Comparison of ENCODE assay signal across 11 cellular contexts in the genomic region with DNA sequence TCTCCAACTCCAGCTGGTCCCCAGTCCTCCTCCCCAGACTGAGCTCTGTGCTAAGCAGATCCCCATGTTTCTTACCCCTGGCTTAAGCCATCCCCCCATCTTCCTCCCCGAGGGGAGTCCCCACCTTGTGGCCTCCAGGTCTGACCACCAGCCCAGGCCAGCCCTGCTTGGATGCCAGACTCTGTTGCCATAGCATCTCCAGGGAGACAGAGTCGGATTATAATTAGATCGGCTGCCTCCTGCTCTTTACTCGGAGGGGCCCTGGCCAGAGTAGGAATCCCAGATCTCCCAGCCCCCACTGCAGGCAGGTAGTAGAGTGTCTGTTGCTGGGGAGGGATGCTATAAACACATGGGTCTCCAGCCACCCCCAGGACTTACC. TPM values are rescaled to one million over a fixed set of nuclear protein-coding genes. Genes with fewer than 3 reads are reported as not detected.
DNase-seq lines count a peak whose midpoint lies in the region; ATAC-seq and TF ChIP-seq lines count a peak whose summit lies in the region.
"Had no signal": no experiment of that assay in that cellular context is flagged by ENCODE, and none has a peak within 500 bp of the region (broad histone marks: within the 10 kb centered on the region; RNA-seq: fewer than 3 reads in every experiment).

No MANE protein-coding gene starts in this region.

- no peak for TF ChIP-seq EP300 in stomach (IDR thresholded peaks at IDR 0.05)

- intact Hi-C loops in stomach (cut with DNase I; ENCODE audit: low total_unique reads), result no loop called here

- H3K27ac Mint-ChIP-seq in central memory CD8-positive, alpha-beta T cell (ENCODE audit: low read depth), result peak overlapping the region; percentile 57
- H3K27ac Mint-ChIP-seq: activated naive CD8-positive, alpha-beta T cell treated with anti-CD3 and anti-CD28 coated beads, Interleukin-2, amount 10 ng/mL, durations not matched to agents 7 days and 5 days had no signal

- H3K4me1 ChIP-seq in stomach, result peaks cover 23 to 52% (median 43%) of the 10 kb centered on the region in 4 donors

- H3K27me3 ChIP-seq in layer of hippocampus (ENCODE audit: control insufficient read depth, insufficient read depth, low read length) (no peaks in the 10 kb centered on the region), stomach (no peaks in the 10 kb centered on the region)
- H3K27me3 ChIP-seq: pancreas had no signal

- H3K27ac ChIP-seq in layer of hippocampus (ENCODE audit: low read depth, low read length), result peak overlapping the region; percentile 25
- H3K27ac ChIP-seq in stomach, result peak overlapping the region in 4 of 5 donors; percentile 82 to 90 (median 84)

- peak in 2 of 3 experiments; percentile 72 to 89 for DNase-seq in NCI-H1417 (lab: John Stamatoyannopoulos, UW)
- no peak for DNase-seq in central memory CD8-positive, alpha-beta T cell (ENCODE audit: low spot score in 2 of 2)
- DNase-seq in stomach, result no peak
- DNase-seq in cerebellar cortex (ENCODE audit: low spot score), result no peak
- no peak for DNase-seq in stimulated activated CD4-positive, alpha-beta T cell treated with anti-CD3 and anti-CD28 coated beads, Interleukin-12 subunit alpha, Interleukin-12 subunit beta, amount 100 ng/mL, for 4 hours
- DNase-seq in NCI-H345 treated with DMSO at 0.1 percent for 48 hours (lab: John Stamatoyannopoulos, UW; ENCODE audit: unreplicated experiment), result no peak
- DNase-seq: activated naive CD8-positive, alpha-beta T cell treated with anti-CD3 and anti-CD28 coated beads, Interleukin-2, amount 10 ng/mL, durations not matched to agents 7 days and 5 days; DMS53 had no signal

- H3K4me3 Mint-ChIP-seq in central memory CD8-positive, alpha-beta T cell, result no peak overlapping the region
- H3K4me3 Mint-ChIP-seq: activated naive CD8-positive, alpha-beta T cell treated with anti-CD3 and anti-CD28 coated beads, Interleukin-2, amount 10 ng/mL, durations not matched to agents 7 days and 5 days had no signal

- H3K9me3 ChIP-seq in stomach, result no peaks in the 10 kb centered on the region
- H3K9me3 ChIP-seq: pancreas had no signal

- peaks cover 10% of the 10 kb centered on the region for H3K27me3 Mint-ChIP-seq in central memory CD8-positive, alpha-beta T cell

- ATAC-seq in central memory CD8-positive, alpha-beta T cell (replicated peaks; ENCODE audit: extremely low read depth, poor library complexity, severe bottlenecking), result no peak
- no peak for ATAC-seq in GM21786 (IDR thresholded peaks at IDR 0.05; ENCODE audit: unreplicated experiment)
- ATAC-seq: pancreas had no signal

- H3K36me3 Mint-ChIP-seq in central memory CD8-positive, alpha-beta T cell (ENCODE audit: insufficient read depth), result peaks cover 4% of the 10 kb centered on the region
- H3K36me3 Mint-ChIP-seq: activated naive CD8-positive, alpha-beta T cell treated with anti-CD3 and anti-CD28 coated beads, Interleukin-2, amount 10 ng/mL, durations not matched to agents 7 days and 5 days had no signal

- H3K4me1 Mint-ChIP-seq in central memory CD8-positive, alpha-beta T cell, result peaks cover 7% of the 10 kb centered on the region

- WGBS in stomach, 5 donors, result 35 to 42% (median 37%) methylated on average over 4 of the region's 4 CpGs

- no peaks in the 10 kb centered on the region for H3K9me3 Mint-ChIP-seq in central memory CD8-positive, alpha-beta T cell
- H3K9me3 Mint-ChIP-seq: activated naive CD8-positive, alpha-beta T cell treated with anti-CD3 and anti-CD28 coated beads, Interleukin-2, amount 10 ng/mL, durations not matched to agents 7 days and 5 days had no signal

- no peak for TF ChIP-seq CTCF in stomach (IDR thresholded peaks at IDR 0.05)

- peak overlapping the region in 2 of 4 donors; percentile 72 to 85 for H3K4me3 ChIP-seq in stomach

- no peak for TF ChIP-seq POLR2A in stomach (IDR thresholded peaks at IDR 0.05)

- H3K36me3 ChIP-seq in stomach, result peaks cover 4 to 41% (median 32%) of the 10 kb centered on the region in 4 donors
- H3K36me3 ChIP-seq: pancreas had no signal

RNA-seq across cellular contexts. Expression of a gene that starts 2.4 kb away (rescaled TPM):
- 10 to 100 TPM; 11.6 to 41.1 (median 20.6) TPM for total RNA-seq in stomach
- polyA plus RNA-seq in stomach, result 10 to 100 TPM; 15.2 to 37.7 (median 17.6) TPM

RNA-seq across cellular contexts. Expression of a gene that starts 7.7 kb away (rescaled TPM):
- 10 to 100 TPM in 3 of 5 donors, 1 to 10 TPM in 2; 2.3 to 22.6 (median 12.9) TPM for total RNA-seq in stomach
- 10 to 100 TPM; 11.4 to 15.6 (median 12.6) TPM for polyA plus RNA-seq in stomach

RNA-seq across cellular contexts. Expression of a gene that starts 40.9 kb away (rescaled TPM):
- total RNA-seq in stomach, result 100 to 1,000 TPM; 195 to 578 (median 552) TPM
- 100 to 1,000 TPM; 198 to 333 (median 200) TPM for polyA plus RNA-seq in stomach

RNA-seq across cellular contexts. Expression of a gene that starts 53.2 kb away (rescaled TPM):
- 10 to 100 TPM; 21.6 to 77.2 (median 57.1) TPM for total RNA-seq in stomach
- 10 to 100 TPM; 15.6 to 16.6 (median 15.7) TPM for polyA plus RNA-seq in stomach

Comparison
In these comparisons a context has a peak if more than half of its experiments do, and no peak if none do; other contexts are left out.
1. DNase-seq: peak in NCI-H1417 (2 of 3); none in central memory CD8-positive, alpha-beta T cell (0 of 2), stomach (single experiment), cerebellar cortex (single experiment), stimulated activated CD4-positive, alpha-beta T cell treated with anti-CD3 and anti-CD28 coated beads, Interleukin-12 subunit alpha, Interleukin-12 subunit beta, amount 100 ng/mL, for 4 hours (single experiment) and NCI-H345 treated with DMSO at 0.1 percent for 48 hours (single experiment).